Comparison of ENCODE assay signal across 15 cellular contexts in genomic region chr14:55789442-55789841, GRCh38.
"Had no signal": no experiment of that assay in that cellular context is flagged by ENCODE, and none has a peak within 500 bp of the region (broad histone marks: within the 10 kb centered on the region; RNA-seq: fewer than 3 reads in every experiment).

No MANE protein-coding gene starts in this region.

- H3K36me3 ChIP-seq: cardiac muscle cell, pancreas, stomach, upper lobe of left lung had no signal

- H3K4me3 ChIP-seq: cardiac muscle cell, pancreas, stomach, testis, upper lobe of left lung had no signal

- H3K27ac ChIP-seq: cardiac muscle cell, pancreas, stomach, upper lobe of left lung had no signal

- H3K27me3 ChIP-seq: cardiac muscle cell, pancreas, stomach, testis, upper lobe of left lung had no signal

- FAIRE-seq: frontal cortex, pancreas had no signal

- DNase-seq: activated CD4-positive, alpha-beta T cell treated with anti-CD3 and anti-CD28 coated beads, Interleukin-2, amount 10 ng/mL, durations not matched to agents 7 days and 5 days; activated CD4-positive, CD25-positive, alpha-beta regulatory T cell; activated CD8-positive, alpha-beta memory T cell treated with anti-CD3 and anti-CD28 coated beads for 24 hours; activated naive CD8-positive, alpha-beta T cell treated with anti-CD3 and anti-CD28 coated beads for 36 hours; anterior cingulate cortex; head of caudate nucleus; immature natural killer cell; naive thymus-derived CD4-positive, alpha-beta T cell; pancreas; stimulated activated CD4-positive, alpha-beta T cell treated with anti-CD3 and anti-CD28 coated beads, Interleukin-1b, Interleukin-23, amount 100 ng/mL, for 48 hours; stomach; testis; upper lobe of left lung had no signal

- ATAC-seq: naive thymus-derived CD4-positive, alpha-beta T cell; pancreas had no signal

- H3K9me3 ChIP-seq: pancreas, stomach, testis, upper lobe of left lung had no signal

- H3K4me1 ChIP-seq: pancreas, upper lobe of left lung had no signal
